In genomic region chr2:15718103-15718943, GRCh38 we compare ENCODE assay signal across 26 cellular contexts.
"Had no signal": no experiment of that assay in that cellular context is flagged by ENCODE, and none has a peak within 500 bp of the region (broad histone marks: within the 10 kb centered on the region; RNA-seq: fewer than 3 reads in every experiment).

No MANE protein-coding gene starts in this region.

- H3K9me3 Mint-ChIP-seq: activated naive CD4-positive, alpha-beta T cell treated with anti-CD3 and anti-CD28 coated beads, Interleukin-2, amount 10 ng/mL, durations not matched to agents 7 days and 5 days; activated naive CD8-positive, alpha-beta T cell treated with anti-CD3 and anti-CD28 coated beads, Interleukin-2, amount 10 ng/mL, durations not matched to agents 7 days and 5 days; natural killer cell treated with Interleukin-12 subunit alpha and Interleukin-12 subunit beta and Interleukin-15 and Interleukin-18, amount 100 ng/mL, for 72 hours had no signal

- H3K27me3 Mint-ChIP-seq: activated naive CD4-positive, alpha-beta T cell treated with anti-CD3 and anti-CD28 coated beads, Interleukin-2, amount 10 ng/mL, durations not matched to agents 7 days and 5 days; activated naive CD8-positive, alpha-beta T cell treated with anti-CD3 and anti-CD28 coated beads, Interleukin-2, amount 10 ng/mL, durations not matched to agents 7 days and 5 days; brain; natural killer cell treated with Interleukin-12 subunit alpha and Interleukin-12 subunit beta and Interleukin-15 and Interleukin-18, amount 100 ng/mL, for 72 hours had no signal

- H3K4me1 ChIP-seq: ascending aorta, colonic mucosa, left ventricle myocardium inferior, parathyroid adenoma, spleen, stomach, suprapubic skin, tibial nerve had no signal

- H3K79me2 ChIP-seq: parathyroid adenoma had no signal

- H2AFZ ChIP-seq: parathyroid adenoma had no signal

- H3K4me3 Mint-ChIP-seq: activated naive CD4-positive, alpha-beta T cell treated with anti-CD3 and anti-CD28 coated beads, Interleukin-2, amount 10 ng/mL, durations not matched to agents 7 days and 5 days; activated naive CD8-positive, alpha-beta T cell treated with anti-CD3 and anti-CD28 coated beads, Interleukin-2, amount 10 ng/mL, durations not matched to agents 7 days and 5 days; brain; natural killer cell treated with Interleukin-12 subunit alpha and Interleukin-12 subunit beta and Interleukin-15 and Interleukin-18, amount 100 ng/mL, for 72 hours had no signal

- H3K9me3 ChIP-seq: ascending aorta, colonic mucosa, left ventricle myocardium inferior, spleen, stomach, suprapubic skin, tibial nerve had no signal

- DNase-seq: activated CD4-positive, alpha-beta T cell treated with anti-CD3 and anti-CD28 coated beads for 48 hours; activated CD4-positive, alpha-beta T cell treated with anti-CD3 and anti-CD28 coated beads, Interleukin-2, amount 50 U/mL, for 48 hours; activated CD8-positive, alpha-beta memory T cell treated with anti-CD3 and anti-CD28 coated beads for 24 hours; activated gamma-delta T cell; activated naive CD4-positive, alpha-beta T cell treated with anti-CD3 and anti-CD28 coated beads, Interleukin-2, amount 10 ng/mL, durations not matched to agents 7 days and 5 days; activated naive CD8-positive, alpha-beta T cell treated with anti-CD3 and anti-CD28 coated beads, Interleukin-2, amount 10 ng/mL, durations not matched to agents 7 days and 5 days; cerebellar nuclear complex; colonic mucosa; dorsolateral prefrontal cortex; effector memory CD4-positive, alpha-beta T cell; left ventricle myocardium inferior; mammary epithelial cell; occipital lobe; right cardiac atrium; spleen; stimulated activated CD4-positive, alpha-beta T cell treated with anti-CD3 and anti-CD28 coated beads, Interleukin-2, amount 100 ng/mL, for 48 hours; T-helper 1 cell had no signal

- H3K27me3 ChIP-seq: ascending aorta, cardiac muscle cell, colonic mucosa, spleen, stomach, suprapubic skin, tibial nerve had no signal

- H3K27ac ChIP-seq: ascending aorta, cardiac muscle cell, colonic mucosa, left ventricle myocardium inferior, parathyroid adenoma, spleen, stomach, suprapubic skin, tibial nerve, VCaP had no signal

- H3K9ac ChIP-seq: parathyroid adenoma had no signal

- H3K4me1 Mint-ChIP-seq: activated naive CD4-positive, alpha-beta T cell treated with anti-CD3 and anti-CD28 coated beads, Interleukin-2, amount 10 ng/mL, durations not matched to agents 7 days and 5 days; activated naive CD8-positive, alpha-beta T cell treated with anti-CD3 and anti-CD28 coated beads, Interleukin-2, amount 10 ng/mL, durations not matched to agents 7 days and 5 days had no signal

- H3K36me3 ChIP-seq: ascending aorta, cardiac muscle cell, colonic mucosa, left ventricle myocardium inferior, spleen, stomach, suprapubic skin, tibial nerve had no signal

- H3K27ac Mint-ChIP-seq: activated naive CD4-positive, alpha-beta T cell treated with anti-CD3 and anti-CD28 coated beads, Interleukin-2, amount 10 ng/mL, durations not matched to agents 7 days and 5 days; activated naive CD8-positive, alpha-beta T cell treated with anti-CD3 and anti-CD28 coated beads, Interleukin-2, amount 10 ng/mL, durations not matched to agents 7 days and 5 days; natural killer cell treated with Interleukin-12 subunit alpha and Interleukin-12 subunit beta and Interleukin-15 and Interleukin-18, amount 100 ng/mL, for 72 hours had no signal

- H3K36me3 Mint-ChIP-seq: activated naive CD4-positive, alpha-beta T cell treated with anti-CD3 and anti-CD28 coated beads, Interleukin-2, amount 10 ng/mL, durations not matched to agents 7 days and 5 days; activated naive CD8-positive, alpha-beta T cell treated with anti-CD3 and anti-CD28 coated beads, Interleukin-2, amount 10 ng/mL, durations not matched to agents 7 days and 5 days; brain; natural killer cell treated with Interleukin-12 subunit alpha and Interleukin-12 subunit beta and Interleukin-15 and Interleukin-18, amount 100 ng/mL, for 72 hours had no signal

- H3K4me3 ChIP-seq: ascending aorta, cardiac muscle cell, colonic mucosa, dorsolateral prefrontal cortex, left ventricle myocardium inferior, spleen, stomach, suprapubic skin, tibial nerve had no signal
